Comparison of ENCODE assay signal across 16 cellular contexts in genomic region chr7:91582799-91583230, GRCh38.
"Had no signal": no experiment of that assay in that cellular context is flagged by ENCODE, and none has a peak within 500 bp of the region (broad histone marks: within the 10 kb centered on the region; RNA-seq: fewer than 3 reads in every experiment).

No MANE protein-coding gene starts in this region.

- H3K36me3 ChIP-seq: gastrocnemius medialis, heart right ventricle, left ventricle myocardium inferior, neutrophil, thyroid gland had no signal

- H3K4me3 Mint-ChIP-seq: memory B cell; naive thymus-derived CD8-positive, alpha-beta T cell; stimulated activated memory B cell treated with anti-CD40 and anti-IgM and Interleukin-4, amounts not matched to agents 10 μg/mL and 1 μg/mL and 100 μg/mL, for 72 hours had no signal

- H3K36me3 Mint-ChIP-seq: stimulated activated memory B cell treated with anti-CD40 and anti-IgM and Interleukin-4, amounts not matched to agents 10 μg/mL and 1 μg/mL and 100 μg/mL, for 72 hours had no signal

- H3K27me3 Mint-ChIP-seq: naive thymus-derived CD8-positive, alpha-beta T cell had no signal

- H3K4me1 Mint-ChIP-seq: memory B cell; naive thymus-derived CD8-positive, alpha-beta T cell; stimulated activated memory B cell treated with anti-CD40 and anti-IgM and Interleukin-4, amounts not matched to agents 10 μg/mL and 1 μg/mL and 100 μg/mL, for 72 hours had no signal

- H3K4me1 ChIP-seq: gastrocnemius medialis, heart right ventricle, left ventricle myocardium inferior, thyroid gland had no signal

- H3K27ac Mint-ChIP-seq: activated T-helper 2 cell treated with anti-CD3 and anti-CD28 coated beads, Interferon-gamma antibody, Interleukin-2, Interleukin-4, amounts not matched to agents 10 μg/mL and 5 μg/mL and 100 μg/mL, durations not matched to agents 14 hours and 24 hours and 36 hours; memory B cell; stimulated activated memory B cell treated with anti-CD40 and anti-IgM and Interleukin-4, amounts not matched to agents 10 μg/mL and 1 μg/mL and 100 μg/mL, for 72 hours had no signal

- H3K27me3 ChIP-seq: gastrocnemius medialis, heart right ventricle, neutrophil, thyroid gland had no signal

- ATAC-seq: gastrocnemius medialis; heart right ventricle; naive thymus-derived CD8-positive, alpha-beta T cell; stimulated activated memory B cell treated with anti-CD40 and anti-IgM and Interleukin-4, amounts not matched to agents 10 μg/mL and 1 μg/mL and 100 μg/mL, for 72 hours had no signal

- DNase-seq: activated CD4-positive, alpha-beta T cell treated with anti-CD3 and anti-CD28 coated beads, Interleukin-2, amount 50 U/mL, for 48 hours; activated naive CD4-positive, alpha-beta T cell treated with anti-CD3 and anti-CD28 coated beads, Interleukin-2, amount 50 U/mL, for 16 hours; gastrocnemius medialis; heart right ventricle; kidney; left ventricle myocardium inferior; naive thymus-derived CD8-positive, alpha-beta T cell; posterior cingulate gyrus; retina; stimulated activated CD4-positive, alpha-beta T cell treated with anti-CD3 and anti-CD28 coated beads, Interleukin-2, amount 100 ng/mL, for 48 hours; T-helper 9 cell; thyroid gland had no signal

- H3K9me3 Mint-ChIP-seq: activated T-helper 2 cell treated with anti-CD3 and anti-CD28 coated beads, Interferon-gamma antibody, Interleukin-2, Interleukin-4, amounts not matched to agents 10 μg/mL and 5 μg/mL and 100 μg/mL, durations not matched to agents 14 hours and 24 hours and 36 hours; stimulated activated memory B cell treated with anti-CD40 and anti-IgM and Interleukin-4, amounts not matched to agents 10 μg/mL and 1 μg/mL and 100 μg/mL, for 72 hours had no signal

- H3K4me3 ChIP-seq: gastrocnemius medialis, heart right ventricle, left ventricle myocardium inferior, thyroid gland had no signal

- H3K27ac ChIP-seq: gastrocnemius medialis, heart right ventricle, left ventricle myocardium inferior, neutrophil, thyroid gland had no signal

- H3K9me3 ChIP-seq: gastrocnemius medialis, heart right ventricle, left ventricle myocardium inferior, thyroid gland had no signal
